In genomic region chr1:177122461-177122860, GRCh38 we compare ENCODE assay signal across 19 cellular contexts. TPM values are rescaled to one million over a fixed set of nuclear protein-coding genes. Genes with fewer than 3 reads are reported as not detected.
"Had no signal": no experiment of that assay in that cellular context is flagged by ENCODE, and none has a peak within 500 bp of the region (broad histone marks: within the 10 kb centered on the region; RNA-seq: fewer than 3 reads in every experiment).

No MANE protein-coding gene starts in this region.

- H3K9me3 ChIP-seq: gastrocnemius medialis, heart right ventricle, ovary, tibial artery, upper lobe of left lung, uterus had no signal

- ATAC-seq: gastrocnemius medialis; heart right ventricle; left lobe of liver; naive thymus-derived CD8-positive, alpha-beta T cell; right cardiac atrium; stimulated activated memory B cell treated with anti-CD40 and anti-IgM and Interleukin-4, amounts not matched to agents 10 μg/mL and 1 μg/mL and 100 μg/mL, for 72 hours had no signal

- DNase-seq: cortex of kidney; effector CD8-positive, alpha-beta T cell; gastrocnemius medialis; heart right ventricle; islet precursor cell; mammary epithelial cell; naive thymus-derived CD8-positive, alpha-beta T cell; ovary; right cardiac atrium; stimulated activated CD4-positive, alpha-beta T cell treated with anti-CD3 and anti-CD28 coated beads, Interleukin-4, amount 100 ng/mL, for 24 hours; tibial artery; upper lobe of left lung; uterus had no signal

- H3K36me3 ChIP-seq: gastrocnemius medialis, heart right ventricle, ovary, tibial artery, upper lobe of left lung, uterus had no signal

- H3K4me3 ChIP-seq: dorsolateral prefrontal cortex, gastrocnemius medialis, heart right ventricle, ovary, tibial artery, upper lobe of left lung, uterus had no signal

- H3K27me3 ChIP-seq: dorsolateral prefrontal cortex, gastrocnemius medialis, heart right ventricle, ovary, upper lobe of left lung, uterus had no signal

- H3K27ac ChIP-seq: gastrocnemius medialis, heart right ventricle, ovary, tibial artery, upper lobe of left lung, uterus had no signal

- H3K4me1 ChIP-seq: gastrocnemius medialis, heart right ventricle, tibial artery, upper lobe of left lung, uterus had no signal

RNA-seq across cellular contexts. Expression of gene ASTN1, which starts 42.1 kb away (rescaled TPM):
- total RNA-seq: fibroblast of villous mesenchyme; mononuclear cell; naive thymus-derived CD8-positive, alpha-beta T cell had no signal

RNA-seq across cellular contexts. Expression of gene BRINP2, which starts 48.3 kb away (rescaled TPM):
- total RNA-seq: fibroblast of villous mesenchyme; gastrocnemius medialis; mammary epithelial cell; mesenteric fat pad; mononuclear cell; naive thymus-derived CD8-positive, alpha-beta T cell had no signal
